In genomic region chr20:10129749-10130148, GRCh38 we compare ENCODE assay signal across 25 cellular contexts.
"Had no signal": no experiment of that assay in that cellular context is flagged by ENCODE, and none has a peak within 500 bp of the region (broad histone marks: within the 10 kb centered on the region; RNA-seq: fewer than 3 reads in every experiment).

No MANE protein-coding gene starts in this region.

- DNase-seq: activated B cell treated with CpG ODN at 0.5 μM for 24 hours; activated CD4-positive, alpha-beta T cell treated with anti-CD3 and anti-CD28 coated beads, Interleukin-2, amount 50 U/mL, for 1 hour; activated CD8-positive, alpha-beta memory T cell treated with anti-CD3 and anti-CD28 coated beads, Interleukin-2, amount 10 ng/mL, durations not matched to agents 7 days and 5 days; activated CD8-positive, alpha-beta T cell treated with anti-CD3 and anti-CD28 coated beads, Interleukin-2, amount 10 ng/mL, durations not matched to agents 7 days and 5 days; activated naive CD4-positive, alpha-beta T cell; activated T-cell treated with anti-CD3 and anti-CD28 coated beads, Interleukin-2, amount 50 U/mL, for 72 hours; central memory CD4-positive, alpha-beta T cell; colonic mucosa; effector memory CD4-positive, alpha-beta T cell; kidney glomerular epithelial cell; lower lobe of right lung; mesenchymal stem cell; stimulated activated CD4-positive, alpha-beta T cell treated with anti-CD3 and anti-CD28 coated beads, Interleukin-4, amount 100 ng/mL, for 4 hours; stimulated activated CD8-positive, alpha-beta memory T cell treated with anti-CD3 and anti-CD28 coated beads, Interleukin-4, amount 100 ng/mL, for 48 hours; stimulated activated naive B cell treated with anti-CD40 and anti-IgM and Interleukin-4, amounts not matched to agents 10 μg/mL and 1 μg/mL and 100 μg/mL, for 72 hours; testis; transverse colon had no signal

- H3K27ac Mint-ChIP-seq: activated B cell treated with CpG ODN at 0.5 μM for 24 hours; activated CD8-positive, alpha-beta memory T cell treated with anti-CD3 and anti-CD28 coated beads, Interleukin-2, amount 10 ng/mL, durations not matched to agents 7 days and 5 days; activated CD8-positive, alpha-beta T cell treated with anti-CD3 and anti-CD28 coated beads, Interleukin-2, amount 10 ng/mL, durations not matched to agents 7 days and 5 days; activated naive CD4-positive, alpha-beta T cell treated with anti-CD3 and anti-CD28 coated beads, Interleukin-2, amount 50 U/mL, for 72 hours; activated T-cell treated with anti-CD3 and anti-CD28 coated beads, Interleukin-2, amount 50 U/mL, for 72 hours; natural killer cell treated with Interleukin-12 subunit alpha and Interleukin-12 subunit beta and Interleukin-15 and Interleukin-18, amount 100 ng/mL, for 72 hours; progenitor cell of endocrine pancreas; stimulated activated naive B cell treated with anti-CD40 and anti-IgM and Interleukin-4, amounts not matched to agents 10 μg/mL and 1 μg/mL and 100 μg/mL, for 72 hours; T-helper 2 cell treated with Interferon-gamma antibody and Interleukin-4, amounts not matched to agents 5 μg/mL and 100 μg/mL, for 36 hours had no signal

- H3K36me3 Mint-ChIP-seq: activated CD8-positive, alpha-beta memory T cell treated with anti-CD3 and anti-CD28 coated beads, Interleukin-2, amount 10 ng/mL, durations not matched to agents 7 days and 5 days; stimulated activated naive B cell treated with anti-CD40 and anti-IgM and Interleukin-4, amounts not matched to agents 10 μg/mL and 1 μg/mL and 100 μg/mL, for 72 hours had no signal

- ATAC-seq: activated CD8-positive, alpha-beta memory T cell treated with anti-CD3 and anti-CD28 coated beads, Interleukin-2, amount 10 ng/mL, durations not matched to agents 7 days and 5 days; activated CD8-positive, alpha-beta T cell treated with anti-CD3 and anti-CD28 coated beads, Interleukin-2, amount 10 ng/mL, durations not matched to agents 7 days and 5 days; activated naive CD4-positive, alpha-beta T cell treated with anti-CD3 and anti-CD28 coated beads, Interleukin-2, amount 50 U/mL, for 72 hours; activated T-cell treated with anti-CD3 and anti-CD28 coated beads, Interleukin-2, amount 50 U/mL, for 72 hours; left lobe of liver; lower lobe of right lung; natural killer cell treated with Interleukin-12 subunit alpha and Interleukin-12 subunit beta and Interleukin-15 and Interleukin-18, amount 100 ng/mL, for 72 hours; sciatic nerve; stimulated activated naive B cell treated with anti-CD40 and anti-IgM and Interleukin-4, amounts not matched to agents 10 μg/mL and 1 μg/mL and 100 μg/mL, for 72 hours had no signal

- H3K27me3 Mint-ChIP-seq: activated B cell treated with CpG ODN at 0.5 μM for 24 hours; activated CD8-positive, alpha-beta memory T cell treated with anti-CD3 and anti-CD28 coated beads, Interleukin-2, amount 10 ng/mL, durations not matched to agents 7 days and 5 days; progenitor cell of endocrine pancreas had no signal

- H3K4me3 Mint-ChIP-seq: activated B cell treated with CpG ODN at 0.5 μM for 24 hours; activated CD8-positive, alpha-beta memory T cell treated with anti-CD3 and anti-CD28 coated beads, Interleukin-2, amount 10 ng/mL, durations not matched to agents 7 days and 5 days; activated CD8-positive, alpha-beta T cell treated with anti-CD3 and anti-CD28 coated beads, Interleukin-2, amount 10 ng/mL, durations not matched to agents 7 days and 5 days; activated T-cell treated with anti-CD3 and anti-CD28 coated beads, Interleukin-2, amount 50 U/mL, for 72 hours; natural killer cell treated with Interleukin-12 subunit alpha and Interleukin-12 subunit beta and Interleukin-15 and Interleukin-18, amount 100 ng/mL, for 72 hours; stimulated activated naive B cell treated with anti-CD40 and anti-IgM and Interleukin-4, amounts not matched to agents 10 μg/mL and 1 μg/mL and 100 μg/mL, for 72 hours; T-helper 2 cell treated with Interferon-gamma antibody and Interleukin-4, amounts not matched to agents 5 μg/mL and 100 μg/mL, for 36 hours had no signal

- H3K4me1 Mint-ChIP-seq: activated B cell treated with CpG ODN at 0.5 μM for 24 hours; activated CD8-positive, alpha-beta memory T cell treated with anti-CD3 and anti-CD28 coated beads, Interleukin-2, amount 10 ng/mL, durations not matched to agents 7 days and 5 days; stimulated activated naive B cell treated with anti-CD40 and anti-IgM and Interleukin-4, amounts not matched to agents 10 μg/mL and 1 μg/mL and 100 μg/mL, for 72 hours had no signal

- H3K27ac ChIP-seq: breast epithelium, colonic mucosa, lower lobe of right lung, skin epidermis, testis, transverse colon had no signal
